In the genomic region with DNA sequence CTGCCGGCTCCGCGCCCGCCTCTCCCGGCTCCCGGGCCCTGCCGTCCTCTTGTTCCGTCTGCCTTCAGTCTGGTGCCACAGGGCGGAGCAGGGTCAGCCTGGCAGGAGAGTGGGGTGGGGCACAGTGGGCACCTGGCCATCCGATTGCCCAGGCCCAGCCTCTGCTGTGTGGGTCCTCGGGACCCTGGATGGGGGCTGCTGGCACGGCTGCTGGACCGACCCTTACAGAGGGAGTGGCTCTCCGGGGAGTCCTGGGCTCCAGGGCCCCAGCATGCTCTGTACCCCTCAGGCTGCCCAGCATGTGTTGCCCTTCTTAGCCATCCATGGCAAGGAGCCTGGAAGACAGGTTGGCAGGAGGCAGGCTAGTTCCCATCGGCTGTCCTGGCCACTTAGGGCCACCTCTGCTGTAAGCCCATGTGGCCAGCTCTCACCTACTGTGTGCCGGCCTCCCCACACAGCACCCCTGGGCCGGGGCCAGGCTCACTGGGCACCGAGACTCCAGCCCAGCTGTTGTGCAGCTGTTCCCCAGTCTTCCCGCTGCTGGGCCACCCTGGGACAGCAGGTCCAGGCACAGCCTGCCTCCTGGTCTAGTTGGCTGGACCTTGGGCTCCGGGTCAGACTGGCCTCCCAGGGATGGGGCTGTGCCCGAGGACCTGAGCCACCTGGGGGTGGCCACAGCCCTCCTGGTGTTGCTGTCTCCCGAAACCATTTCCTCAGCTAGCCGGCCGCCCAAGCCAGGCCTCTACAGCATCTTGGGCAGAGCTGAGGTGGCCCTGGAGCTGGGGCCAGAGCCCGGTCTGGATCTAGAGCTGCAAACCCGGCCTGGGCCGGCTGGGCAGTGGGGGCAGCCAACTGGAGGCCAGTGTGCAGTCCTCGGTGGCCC, we compare ENCODE assay signal across 10 cellular contexts. TPM values are rescaled to one million over a fixed set of nuclear protein-coding genes. Genes with fewer than 3 reads are reported as not detected.
DNase-seq lines count a peak whose midpoint lies in the region; ATAC-seq, FAIRE-seq and TF ChIP-seq lines count a peak whose summit lies in the region.
"Had no signal": no experiment of that assay in that cellular context is flagged by ENCODE, and none has a peak within 500 bp of the region (broad histone marks: within the 10 kb centered on the region; RNA-seq: fewer than 3 reads in every experiment).

No MANE protein-coding gene starts in this region.

- TF ChIP-seq POLR2A in H54 (IDR thresholded peaks at IDR 0.05; ENCODE audit: low read depth, low read length), result peak; percentile 20

- no peaks in the 10 kb centered on the region for H3K36me3 ChIP-seq in smooth muscle cell (ENCODE audit: low read depth)

- no peak overlapping the region for H2AFZ ChIP-seq in smooth muscle cell (ENCODE audit: low read depth)

- peaks cover 26% of the 10 kb centered on the region for H3K4me1 ChIP-seq in smooth muscle cell (ENCODE audit: low read depth)

- no peak for DNase-seq in H54 (ENCODE audit: insufficient read length, low spot score)
- peak; percentile 10 to 46 for DNase-seq in cardiac fibroblast (ENCODE audit: low read depth in 2 of 2)
- no peak for DNase-seq in smooth muscle cell (lab: John Stamatoyannopoulos, UW; ENCODE audit: unreplicated experiment)
- no peak for DNase-seq in effector CD4-positive, alpha-beta T cell
- DNase-seq in NCI-H1417 treated with DMSO at 0.1 percent for 48 hours (lab: John Stamatoyannopoulos, UW), result no peak
- no peak for DNase-seq in MV-4-11 (lab: John Stamatoyannopoulos, UW)
- DNase-seq: NCI-H1930 had no signal

- peak overlapping the region; percentile 78 for H3K4me2 ChIP-seq in smooth muscle cell

- H3K9ac ChIP-seq in smooth muscle cell (ENCODE audit: low read depth), result peak overlapping the region; percentile 67

- peaks cover 15% of the 10 kb centered on the region for H3K79me2 ChIP-seq in smooth muscle cell (ENCODE audit: low read depth)

- no peak for FAIRE-seq in H54 (lab: Jason Lieb, UNC)
- FAIRE-seq: small intestine had no signal

- H3K27ac ChIP-seq in layer of hippocampus (ENCODE audit: low read depth, low read length) (peak overlapping the region; percentile 85), smooth muscle cell (ENCODE audit: low read depth) (peak overlapping the region; percentile 100)

- H3K9me3 ChIP-seq in smooth muscle cell (replicated peaks; ENCODE audit: low read depth), result no peaks in the 10 kb centered on the region

- peak overlapping the region; percentile 14 to 22 for H3K4me3 ChIP-seq in cardiac fibroblast (replicated peaks in 1 of 2; ENCODE audit: low read depth in 2 of 2, low read length in 2 of 2)
- H3K4me3 ChIP-seq in smooth muscle cell, result peak overlapping the region; percentile 26

- H4K20me1 ChIP-seq in smooth muscle cell (ENCODE audit: low read depth), result no peaks in the 10 kb centered on the region

- H3K27me3 ChIP-seq in layer of hippocampus (ENCODE audit: control insufficient read depth, insufficient read depth, low read length), result no peaks in the 10 kb centered on the region
- H3K27me3 ChIP-seq in smooth muscle cell (ENCODE audit: low read depth), result no peaks in the 10 kb centered on the region

- peaks cover 30% of the 10 kb centered on the region for H3F3A ChIP-seq in smooth muscle cell (ENCODE audit: low read depth)

- TF ChIP-seq CTCF in cardiac fibroblast (IDR thresholded peaks at IDR 0.05; ENCODE audit: low read depth, low read length) (no peak), smooth muscle cell (IDR thresholded peaks at IDR 0.05; ENCODE audit: borderline replicate concordance, insufficient read depth, poor library complexity, severe bottlenecking) (no peak)

- 66% methylated on average over 27 of the region's 28 CpGs for whole genome bisulfite sequencing in smooth muscle cell (ENCODE audit: low lambda C conversion rate)

- ATAC-seq in HG03196 (IDR thresholded peaks at IDR 0.05; ENCODE audit: unreplicated experiment), result no peak

RNA-seq across cellular contexts. Expression of gene BAHCC1, which starts 24.9 kb away (rescaled TPM):
- 4.6 and 5.4 TPM in 2 replicates for total RNA-seq in smooth muscle cell
- polyA plus RNA-seq in smooth muscle cell, result 3.2 and 3.9 TPM in 2 replicates

Comparison
In these comparisons a context has a peak if more than half of its experiments do, and no peak if none do; other contexts are left out.
1. DNase-seq: peak in cardiac fibroblast (2 of 2); none in H54 (single experiment), smooth muscle cell (single experiment), effector CD4-positive, alpha-beta T cell (single experiment), NCI-H1417 treated with DMSO at 0.1 percent for 48 hours (single experiment) and MV-4-11 (single experiment).